Comparison of ENCODE assay signal across 16 cellular contexts in genomic region chr2:134283701-134284100, GRCh38. TPM values are rescaled to one million over a fixed set of nuclear protein-coding genes. Genes with fewer than 3 reads are reported as not detected.
DNase-seq lines count a peak whose midpoint lies in the region; ATAC-seq and TF ChIP-seq lines count a peak whose summit lies in the region.
"Had no signal": no experiment of that assay in that cellular context is flagged by ENCODE, and none has a peak within 500 bp of the region (broad histone marks: within the 10 kb centered on the region; RNA-seq: fewer than 3 reads in every experiment).

No MANE protein-coding gene starts in this region.

- CTCF ChIA-PET in CD4-positive, alpha-beta T cell (lab: Charles Lee) = interaction anchor here (0.7 to 1.2 kb wide), 4 partner anchors 9 to 165 kb away, joined by 3 to 4 read pairs (median 3); no protein-coding TSS in a partner anchor
- CTCF ChIA-PET in activated CD8-positive, alpha-beta T cell treated with anti-CD3 and anti-CD28 coated beads for 36 hours (lab: Charles Lee) = interaction anchor here (1.2 to 4.5 kb wide), 4 partner anchors 27 to 165 kb away, joined by 3 to 25 read pairs (median 5); no protein-coding TSS in a partner anchor

- 80 to 81% methylated on average over 5 of the region's 5 CpGs for WGBS in testis, 2 donors

- no peak overlapping the region for H3K4me3 ChIP-seq in testis
- H3K4me3 ChIP-seq: cardiac muscle cell, left ventricle myocardium inferior, pancreas, thoracic aorta had no signal

- POLR2A ChIA-PET in CD4-positive, alpha-beta T cell (lab: Charles Lee) = interaction anchor here (1.0 to 1.2 kb wide), 4 partner anchors 27 to 69 kb away, joined by 3 to 4 read pairs (median 4); partner anchors contain the start of gene MGAT5
- POLR2A ChIA-PET in activated CD8-positive, alpha-beta T cell treated with anti-CD3 and anti-CD28 coated beads for 36 hours (lab: Charles Lee) = interaction anchor here (0.9 to 2.6 kb wide), 2 partner anchors 33 to 69 kb away, joined by 4 to 7 read pairs; no protein-coding TSS in a partner anchor

- peak overlapping the region; percentile 82 for H3K27ac Mint-ChIP-seq in CD4-positive, alpha-beta T cell
- peak overlapping the region; percentile 89 for H3K27ac Mint-ChIP-seq in activated CD8-positive, alpha-beta T cell treated with anti-CD3 and anti-CD28 coated beads for 36 hours
- peak overlapping the region in 5 of 6 donors; percentile 88 to 98 (median 93) for H3K27ac Mint-ChIP-seq in naive B cell
- H3K27ac Mint-ChIP-seq: T-helper 1 cell treated with Interleukin-12 subunit alpha and Interleukin-12 subunit beta and Interleukin-4 antibody, amounts not matched to agents 30 μg/mL and 1 μg/mL, for 36 hours had no signal

- H3K36me3 Mint-ChIP-seq in CD4-positive, alpha-beta T cell (ENCODE audit: low read depth) = peaks cover 3% of the 10 kb centered on the region
- peaks cover 13% of the 10 kb centered on the region for H3K36me3 Mint-ChIP-seq in activated CD8-positive, alpha-beta T cell treated with anti-CD3 and anti-CD28 coated beads for 36 hours (ENCODE audit: low read depth)
- peaks cover 0 to 10% of the 10 kb centered on the region in 2 donors for H3K36me3 Mint-ChIP-seq in naive B cell

- no peaks in the 10 kb centered on the region for H3K36me3 ChIP-seq in testis (ENCODE audit: low read depth, missing control alignments)
- H3K36me3 ChIP-seq: cardiac muscle cell, left ventricle myocardium inferior, pancreas, thoracic aorta had no signal

- no peaks in the 10 kb centered on the region for H3K9me3 Mint-ChIP-seq in CD4-positive, alpha-beta T cell
- no peaks in the 10 kb centered on the region for H3K9me3 Mint-ChIP-seq in activated CD8-positive, alpha-beta T cell treated with anti-CD3 and anti-CD28 coated beads for 36 hours
- H3K9me3 Mint-ChIP-seq in naive B cell = peaks cover 0 to 1% (median 0%) of the 10 kb centered on the region in 7 donors
- H3K9me3 Mint-ChIP-seq: T-helper 1 cell treated with Interleukin-12 subunit alpha and Interleukin-12 subunit beta and Interleukin-4 antibody, amounts not matched to agents 30 μg/mL and 1 μg/mL, for 36 hours had no signal

- no peaks in the 10 kb centered on the region for H3K27me3 ChIP-seq in CD4-positive, alpha-beta T cell (ENCODE audit: control insufficient read depth, insufficient read depth, low read length)
- H3K27me3 ChIP-seq in testis = no peaks in the 10 kb centered on the region
- H3K27me3 ChIP-seq: cardiac muscle cell, pancreas had no signal

- ATAC-seq in CD4-positive, alpha-beta T cell (ENCODE audit: poor library complexity) = no peak
- peak; percentile 5 for ATAC-seq in HG02885 (IDR thresholded peaks at IDR 0.05; ENCODE audit: poor library complexity, unreplicated experiment)
- ATAC-seq in activated CD8-positive, alpha-beta T cell treated with anti-CD3 and anti-CD28 coated beads for 36 hours = no peak
- ATAC-seq in naive B cell (ENCODE audit: low read depth in 2 of 2) = no peak
- no peak for ATAC-seq in HG02610 (IDR thresholded peaks at IDR 0.05; ENCODE audit: unreplicated experiment)
- ATAC-seq: sciatic nerve had no signal

- no peaks in the 10 kb centered on the region for H3K27me3 Mint-ChIP-seq in CD4-positive, alpha-beta T cell
- no peaks in the 10 kb centered on the region for H3K27me3 Mint-ChIP-seq in activated CD8-positive, alpha-beta T cell treated with anti-CD3 and anti-CD28 coated beads for 36 hours
- H3K27me3 Mint-ChIP-seq in naive B cell = no peaks in the 10 kb centered on the region

- TF ChIP-seq POLR2A in testis (IDR thresholded peaks at IDR 0.05) = no peak

- no peak overlapping the region for H3K27ac ChIP-seq in CD4-positive, alpha-beta T cell (ENCODE audit: low read depth, low read length)
- H3K27ac ChIP-seq in testis = no peak overlapping the region
- H3K27ac ChIP-seq: cardiac muscle cell, pancreas, thoracic aorta had no signal

- peaks cover 66% of the 10 kb centered on the region for H3K4me1 Mint-ChIP-seq in CD4-positive, alpha-beta T cell (ENCODE audit: low read depth)
- H3K4me1 Mint-ChIP-seq in activated CD8-positive, alpha-beta T cell treated with anti-CD3 and anti-CD28 coated beads for 36 hours (ENCODE audit: low read depth) = peaks cover 48% of the 10 kb centered on the region
- peaks cover 59 to 64% (median 60%) of the 10 kb centered on the region in 3 donors for H3K4me1 Mint-ChIP-seq in naive B cell

- no peak for TF ChIP-seq CTCF in CD4-positive, alpha-beta T cell (IDR thresholded peaks at IDR 0.05)
- no peak for TF ChIP-seq CTCF in activated CD8-positive, alpha-beta T cell treated with anti-CD3 and anti-CD28 coated beads for 36 hours (IDR thresholded peaks at IDR 0.05)
- TF ChIP-seq CTCF in testis (IDR thresholded peaks at IDR 0.05) = no peak

- H3K9me3 ChIP-seq in CD4-positive, alpha-beta T cell (ENCODE audit: control insufficient read depth, low read length) = no peaks in the 10 kb centered on the region
- H3K9me3 ChIP-seq in testis = no peaks in the 10 kb centered on the region
- H3K9me3 ChIP-seq: left ventricle myocardium inferior, pancreas, thoracic aorta had no signal

- no peak overlapping the region for H3K4me3 Mint-ChIP-seq in CD4-positive, alpha-beta T cell
- no peak overlapping the region for H3K4me3 Mint-ChIP-seq in activated CD8-positive, alpha-beta T cell treated with anti-CD3 and anti-CD28 coated beads for 36 hours
- peak overlapping the region in 7 of 8 donors; percentile 65 to 88 (median 82) for H3K4me3 Mint-ChIP-seq in naive B cell

- H3K4me1 ChIP-seq in testis = peaks cover 7% of the 10 kb centered on the region

- no peak for DNase-seq in CD4-positive, alpha-beta T cell
- peak; percentile 35 for DNase-seq in activated CD8-positive, alpha-beta T cell treated with anti-CD3 and anti-CD28 coated beads for 36 hours
- no peak for DNase-seq in naive B cell
- DNase-seq in DMS79 treated with DMSO at 0.1 percent for 48 hours (lab: John Stamatoyannopoulos, UW) = no peak
- no peak for DNase-seq in testis
- DNase-seq: left ventricle myocardium inferior, NCI-H1436 treated with DMSO at 0.1 percent for 48 hours, NCI-H2227 treated with DMSO at 0.1 percent for 48 hours, pancreas, Right ventricle myocardium superior had no signal

- intact Hi-C loops in CD4-positive, alpha-beta T cell (cut with DNase I, micrococcal nuclease) = loop anchor here (2.0 to 5.0 kb wide), 3 partner anchors 25 to 39 kb away; no protein-coding TSS in a partner anchor
- intact Hi-C loops in activated CD8-positive, alpha-beta T cell treated with anti-CD3 and anti-CD28 coated beads for 36 hours (cut with micrococcal nuclease) = loop anchor here (5.0 kb wide), 2 partner anchors 36 to 66 kb away; no protein-coding TSS in a partner anchor
- intact Hi-C loops in testis (cut with DNase I; ENCODE audit: low total_unique reads) = no loop called here

RNA-seq across cellular contexts. Expression of gene MGAT5, which starts 29.8 kb away (rescaled TPM):
- total RNA-seq in CD4-positive, alpha-beta T cell = 10 to 100 TPM; 77.5 to 77.8 TPM
- 10 to 100 TPM; 36.9 to 42.2 TPM for total RNA-seq in activated CD8-positive, alpha-beta T cell treated with anti-CD3 and anti-CD28 coated beads for 36 hours
- polyA plus RNA-seq in naive B cell (ENCODE audit: low read depth in 6 of 6) = 10 to 100 TPM in 5 of 6 donors, 1 to 10 TPM in 1; 9.7 to 41.3 (median 29.6) TPM
- 10 to 100 TPM; 64.5 to 73.8 TPM for total RNA-seq in testis
- 31.6 TPM for polyA plus RNA-seq in testis (ENCODE audit: insufficient read depth, low read depth, low replicate concordance)

Comparison
In these comparisons a context has a peak if more than half of its experiments do, and no peak if none do; other contexts are left out.
1. H3K4me3 Mint-ChIP-seq: peak in naive B cell (7 of 8); none in CD4-positive, alpha-beta T cell (single experiment) and activated CD8-positive, alpha-beta T cell treated with anti-CD3 and anti-CD28 coated beads for 36 hours (single experiment).
2. Peak in every context shown above with its lines, with median percentiles within 50 percentile points of each other: H3K27ac Mint-ChIP-seq.